In genomic region chr12:104555650-104556049, GRCh38 we compare ENCODE assay signal across 13 cellular contexts.
DNase-seq lines count a peak whose midpoint lies in the region; ATAC-seq and TF ChIP-seq lines count a peak whose summit lies in the region.
"Had no signal": no experiment of that assay in that cellular context is flagged by ENCODE, and none has a peak within 500 bp of the region (broad histone marks: within the 10 kb centered on the region; RNA-seq: fewer than 3 reads in every experiment).

No MANE protein-coding gene starts in this region.

- no peak for ATAC-seq in GM18498 (IDR thresholded peaks at IDR 0.05; ENCODE audit: unreplicated experiment)
- ATAC-seq: activated CD4-positive, alpha-beta T cell treated with anti-CD3 and anti-CD28 coated beads for 36 hours had no signal

- DNase-seq in COLO668 (lab: John Stamatoyannopoulos, UW; ENCODE audit: unreplicated experiment) (peak; percentile 78), NCI-H1092 treated with DMSO at 0.1 percent for 48 hours (lab: John Stamatoyannopoulos, UW) (peak; percentile 86), NCI-H446 treated with DMSO at 0.1 percent for 48 hours (lab: John Stamatoyannopoulos, UW) (peak; percentile 39), left kidney (ENCODE audit: low read depth, low spot score) (peak; percentile 55), GM10266 (ENCODE audit: extremely low spot score) (no peak), HuH-7.5 (ENCODE audit: low spot score) (no peak), ecto neural progenitor cell (ENCODE audit: low spot score) (no peak)
- DNase-seq: activated CD4-positive, alpha-beta T cell treated with anti-CD3 and anti-CD28 coated beads for 36 hours; foreskin melanocyte; GOT3; stimulated activated CD4-positive, alpha-beta T cell treated with anti-CD3 and anti-CD28 coated beads, Interleukin-2, amount 100 ng/mL, for 24 hours; SW 1271 had no signal

- TF ChIP-seq CTCF in GM10266 (IDR thresholded peaks at IDR 0.05; ENCODE audit: control insufficient read depth, insufficient read depth, low read depth, missing control alignments), result no peak

Comparison
In these comparisons a context has a peak if more than half of its experiments do, and no peak if none do; other contexts are left out.
1. DNase-seq: peak in COLO668 (single experiment), NCI-H1092 treated with DMSO at 0.1 percent for 48 hours (single experiment), NCI-H446 treated with DMSO at 0.1 percent for 48 hours (single experiment) and left kidney (single experiment); none in GM10266 (single experiment), HuH-7.5 (single experiment) and ecto neural progenitor cell (single experiment).